8 cellular contexts compared by ENCODE assay signal in genomic region chr2:54569745-54570296, GRCh38.
DNase-seq lines count a peak whose midpoint lies in the region; ATAC-seq, FAIRE-seq and TF ChIP-seq lines count a peak whose summit lies in the region.

No MANE protein-coding gene starts in this region.

- POLR2A ChIA-PET in GM12878 (lab: Charles Lee) = interaction anchor here (0.5 to 18.4 kb wide), 9 partner anchors 9 to 67 kb away, joined by 3 to 504 read pairs (median 5); no protein-coding TSS in a partner anchor

- CTCF ChIA-PET in GM12878 (lab: Yijun Ruan, JAX) = interaction anchor here (1.2 to 8.4 kb wide), 6 partner anchors 9 to 110 kb away, joined by 3 to 79 read pairs (median 6); no protein-coding TSS in a partner anchor

- 45% methylated on average over 3 of the region's 3 CpGs for WGBS in GM12878 (ENCODE audit: insufficient coverage, insufficient replicate concordance, low lambda C conversion rate, missing lambda C conversion rate)

- peak overlapping the region; percentile 97 for H3K4me2 ChIP-seq in GM12878 (ENCODE audit: control insufficient read depth, insufficient read depth)

- H3K36me3 ChIP-seq in GM12878 (ENCODE audit: control insufficient read depth in 2 of 2, insufficient read depth in 2 of 2, low read length in 1 of 2) = peaks cover 0 to 2% of the 10 kb centered on the region in 2 experiments; a peak in 2 of 4 replicates

- H3K27me3 ChIP-seq in GM12878 (replicated peaks in 1 of 2; ENCODE audit: control insufficient read depth in 2 of 2, insufficient read depth in 2 of 2, low read length in 1 of 2) = no peaks in the 10 kb centered on the region

- peaks cover 65% of the 10 kb centered on the region for H3K4me1 ChIP-seq in GM12878 (ENCODE audit: control insufficient read depth, insufficient read depth, low read length)

- H3K36me3 Mint-ChIP-seq in natural killer cell = no peaks in the 10 kb centered on the region

- peak overlapping the region; percentile 100 for H3K27ac ChIP-seq in GM12878 (ENCODE audit: control insufficient read depth, insufficient read depth)

- peak overlapping the region; percentile 97 to 98 for H3K27ac Mint-ChIP-seq in natural killer cell

- peak; percentile 15; the same call in 1 of the 2 replicates for TF ChIP-seq RAD21 in GM12878 (IDR thresholded peaks at IDR 0.05; ENCODE audit: insufficient read depth, low read depth, low read length)

- H3K79me2 ChIP-seq in GM12878 (ENCODE audit: control insufficient read depth, insufficient read depth, low read length) = peaks cover 99% of the 10 kb centered on the region

- TF ChIP-seq POLR2A in GM12878 (IDR thresholded peaks at IDR 0.05; ENCODE audit: low read depth, low read length) = peak; percentile 63; the same call in 1 of the 2 replicates

- no peak for TF ChIP-seq CTCF in GM12878 (IDR thresholded peaks at IDR 0.05 in 2 of 3, conservative IDR thresholded peaks at IDR 0.05 in 1 of 3; ENCODE audit: control insufficient read depth in 2 of 3, extremely low read depth in 1 of 3, insufficient read depth in 1 of 3, low read depth in 3 of 3, low read length in 3 of 3)
- TF ChIP-seq CTCF in natural killer cell (IDR thresholded peaks at IDR 0.05) = no peak

- no peaks in the 10 kb centered on the region for H3K9me3 ChIP-seq in GM12878 (replicated peaks; ENCODE audit: control insufficient read depth, insufficient read depth, low read length)

- ATAC-seq in HG03135 (IDR thresholded peaks at IDR 0.05; ENCODE audit: unreplicated experiment) (peak; percentile 18), GM12878 (peak; percentile 32), natural killer cell (no peak), HG03565 (IDR thresholded peaks at IDR 0.05; ENCODE audit: unreplicated experiment) (no peak)

- no peaks in the 10 kb centered on the region for H3K27me3 Mint-ChIP-seq in natural killer cell (ENCODE audit: low read depth in 2 of 2)

- RAD21 ChIA-PET in GM12878 (lab: Charles Lee; ENCODE audit: unreplicated experiment) = interaction anchor here (0.8 to 10.5 kb wide), 10 partner anchors 10 to 108 kb away, joined by 3 to 195 read pairs (median 6); no protein-coding TSS in a partner anchor

- H3K4me1 Mint-ChIP-seq in natural killer cell = peaks cover 66 to 68% of the 10 kb centered on the region in 2 donors

- H3K4me3 ChIP-seq in GM08714 (ENCODE audit: low read length) (peak overlapping the region; percentile 4; the same call in 1 of the 2 replicates), GM12878 (peak overlapping the region; percentile 49)

- peak overlapping the region; percentile 84 for H3K4me3 Mint-ChIP-seq in natural killer cell

- FAIRE-seq in GM12878 (lab: Jason Lieb, UNC) = no peak

- SMC1A ChIA-PET in GM12878 (lab: Charles Lee; ENCODE audit: uncharacterized antibody, unreplicated experiment) = interaction anchor here (0.9 to 21.8 kb wide), 14 partner anchors 6 to 135 kb away, joined by 3 to 569 read pairs (median 6); no protein-coding TSS in a partner anchor

- no peak overlapping the region for H2AFZ ChIP-seq in GM12878 (ENCODE audit: control insufficient read depth, low read depth, low read length)

- in situ Hi-C loops in GM12878 (cut with MboI) = no loop called here

- TF ChIP-seq EP300 in GM12878 (IDR thresholded peaks at IDR 0.05; ENCODE audit: borderline replicate concordance in 1 of 2, control insufficient read depth in 1 of 2, low read depth in 2 of 2, low read length in 2 of 2) = peak; percentile 30 to 70; a peak in 2 of 4 replicates

- intact Hi-C loops in GM12878 (cut with micrococcal nuclease; ENCODE audit: unreplicated experiment) (loop anchor here (2.0 to 10.0 kb wide), 5 partner anchors 47 to 1045 kb away; partner anchors contain the start of gene PPP4R3B), natural killer cell (cut with micrococcal nuclease) (no loop called here)

- DNase-seq in GM12878 (ENCODE audit: low read depth, low spot score) = peak; percentile 84
- DNase-seq in natural killer cell = no peak
- no peak for DNase-seq in SKM-1 treated with dmso at 0.1 percent for 144 hours (lab: John Stamatoyannopoulos, UW; ENCODE audit: unreplicated experiment)
- no peak for DNase-seq in OCI-M1 (lab: John Stamatoyannopoulos, UW)
- no peak for DNase-seq in cortex of kidney (lab: John Stamatoyannopoulos, UW)

- no peaks in the 10 kb centered on the region for H4K20me1 ChIP-seq in GM12878 (ENCODE audit: control insufficient read depth, insufficient read depth)

- H3K9me3 Mint-ChIP-seq in natural killer cell = no peaks in the 10 kb centered on the region

- peak overlapping the region; percentile 80 for H3K9ac ChIP-seq in GM12878 (ENCODE audit: control insufficient read depth, insufficient read depth, low read length)

- no TSS peak for BruUV-seq in GM12878 (replicated peaks; lab: Mats Ljungman, UMichigan)

TF ChIP-seq in GM12878, 131 proteins besides CTCF, POLR2A, EP300 and RAD21 (continues in another document):
- no peak for TF ChIP-seq SKIL (IDR thresholded peaks at IDR 0.05; ENCODE audit: low read depth, poor library complexity, severe bottlenecking)
- no peak for TF ChIP-seq STAT1 (conservative IDR thresholded peaks at IDR 0.05)
- no peak for TF ChIP-seq POLR2AphosphoS2 (IDR thresholded peaks at IDR 0.05; ENCODE audit: low read depth, low read length)
- no peak for TF ChIP-seq ETV6 (conservative IDR thresholded peaks at IDR 0.05 in 1 of 2, IDR thresholded peaks at IDR 0.05 in 1 of 2; ENCODE audit: borderline replicate concordance in 1 of 2, low read depth in 1 of 2)
- TF ChIP-seq ZNF217 (IDR thresholded peaks at IDR 0.05) = no peak
- peak; percentile 61 for TF ChIP-seq NR2F1 (conservative IDR thresholded peaks at IDR 0.05)
- TF ChIP-seq ZBTB33 (IDR thresholded peaks at IDR 0.05) = no peak
- 0 out of 4 replicates have a peak, but pooled peaks of 1 of the 2 experiments have one; percentile 20 for TF ChIP-seq SRF (IDR thresholded peaks at IDR 0.05; ENCODE audit: low read depth in 2 of 2, low read length in 2 of 2)
- TF ChIP-seq IKZF1 (conservative IDR thresholded peaks at IDR 0.05) = peak; percentile 56
- peak; percentile 57 to 74 for TF ChIP-seq IKZF2 (IDR thresholded peaks at IDR 0.05)
- TF ChIP-seq MTA3 (IDR thresholded peaks at IDR 0.05; ENCODE audit: borderline replicate concordance, low read length) = no peak
- TF ChIP-seq MXI1 (IDR thresholded peaks at IDR 0.05; ENCODE audit: low read depth, low read length) = no peak
- peak; percentile 8; the same call in 1 of the 2 replicates for TF ChIP-seq JUNB (IDR thresholded peaks at IDR 0.05)
- TF ChIP-seq LARP7 (IDR thresholded peaks at IDR 0.05) = no peak
- TF ChIP-seq RELA (IDR thresholded peaks at IDR 0.05; ENCODE audit: borderline replicate concordance, partially characterized antibody) = no peak
- no peak for TF ChIP-seq IRF3 (IDR thresholded peaks at IDR 0.05)
- no peak for TF ChIP-seq SIX5 (IDR thresholded peaks at IDR 0.05; ENCODE audit: low read depth, low read length, severe bottlenecking)
- no peak for TF ChIP-seq KDM1A (IDR thresholded peaks at IDR 0.05; ENCODE audit: borderline replicate concordance)
- TF ChIP-seq CBX5 (IDR thresholded peaks at IDR 0.05; ENCODE audit: low read depth) = no peak
- TF ChIP-seq NR2C1 (IDR thresholded peaks at IDR 0.05) = no peak
- no peak for TF ChIP-seq EGR1 (IDR thresholded peaks at IDR 0.05; ENCODE audit: borderline replicate concordance in 1 of 2, low read depth in 2 of 2, low read length in 2 of 2)
- peak; percentile 97 for TF ChIP-seq ESRRA (IDR thresholded peaks at IDR 0.05; ENCODE audit: low read length)
- no peak for TF ChIP-seq SIN3A (IDR thresholded peaks at IDR 0.05; ENCODE audit: low read depth, low read length)
- no peak for TF ChIP-seq TCF3 (IDR thresholded peaks at IDR 0.05; ENCODE audit: borderline replicate concordance, insufficient read depth, low read depth, low read length)
- TF ChIP-seq HCFC1 (IDR thresholded peaks at IDR 0.05; ENCODE audit: low read length) = no peak

Comparison
In these comparisons a context has a peak if more than half of its experiments do, and no peak if none do; other contexts are left out.
1. ATAC-seq: peak in HG03135 (single experiment) and GM12878 (single experiment); none in natural killer cell (0 of 3) and HG03565 (single experiment).